Comparison of ENCODE assay signal across 1 cellular context in the genomic region with DNA sequence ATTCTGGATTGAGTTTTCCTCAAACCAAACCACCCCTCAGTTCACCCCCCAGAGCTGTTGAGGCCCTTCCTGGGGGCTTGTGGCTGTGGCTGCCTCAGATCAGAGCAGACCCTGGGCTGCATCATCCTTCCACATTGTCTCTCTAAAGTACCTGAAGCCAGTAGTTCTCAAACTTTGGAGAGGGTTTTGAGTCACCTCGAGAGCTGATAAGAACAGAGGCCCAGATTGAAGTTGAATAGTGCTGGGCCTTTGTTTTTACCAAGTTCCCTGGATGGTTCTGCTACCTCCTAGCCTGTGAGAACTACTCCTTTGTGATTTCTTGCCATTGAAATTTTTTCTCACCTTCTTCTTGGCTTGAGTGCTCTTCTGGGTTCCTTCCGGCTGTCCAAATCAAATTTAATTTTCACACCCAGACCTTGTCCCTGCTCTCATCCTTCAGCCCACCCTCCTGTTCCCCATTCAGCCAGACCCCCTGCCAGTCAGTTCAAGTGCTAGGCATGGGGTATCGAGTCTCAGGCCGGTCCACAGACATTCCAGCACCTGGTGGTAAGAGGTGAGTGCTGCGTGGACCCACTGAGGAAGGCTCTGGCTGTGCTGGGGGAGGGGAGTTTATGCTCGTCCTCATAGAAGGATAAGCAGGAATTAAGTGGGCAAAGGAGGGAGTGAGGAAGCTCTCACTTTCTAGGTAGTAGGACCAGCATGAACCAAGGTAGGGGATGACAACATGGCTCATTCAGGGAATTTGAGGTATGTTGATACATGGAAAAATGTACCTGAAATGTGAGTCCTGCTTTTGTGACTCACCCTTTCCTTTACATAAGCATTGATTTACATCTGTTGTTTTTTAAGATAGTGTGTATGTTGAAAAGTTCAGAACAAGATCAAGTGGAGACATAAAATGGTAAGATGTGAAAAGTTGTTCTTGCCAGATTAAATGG.
TF ChIP-seq lines count a peak whose summit lies in the region.

No MANE protein-coding gene starts in this region.

TF ChIP-seq in HCT116, 20 proteins besides CTCF, POLR2A, EP300 and RAD21 (continued from another document):
- TF ChIP-seq SIN3A (IDR thresholded peaks at IDR 0.05; ENCODE audit: low read depth) (no peak), CBX3 (IDR thresholded peaks at IDR 0.05; ENCODE audit: low read depth) (no peak), EZH2 (IDR thresholded peaks at IDR 0.05) (no peak), EZH2phosphoT487 (IDR thresholded peaks at IDR 0.05; ENCODE audit: borderline replicate concordance) (no peak)
- TF ChIP-seq, protein P1, sequence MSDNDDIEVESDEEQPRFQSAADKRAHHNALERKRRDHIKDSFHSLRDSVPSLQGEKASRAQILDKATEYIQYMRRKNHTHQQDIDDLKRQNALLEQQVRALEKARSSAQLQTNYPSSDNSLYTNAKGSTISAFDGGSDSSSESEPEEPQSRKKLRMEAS (IDR thresholded peaks at IDR 0.05), result no peak
- TF ChIP-seq, protein P2, sequence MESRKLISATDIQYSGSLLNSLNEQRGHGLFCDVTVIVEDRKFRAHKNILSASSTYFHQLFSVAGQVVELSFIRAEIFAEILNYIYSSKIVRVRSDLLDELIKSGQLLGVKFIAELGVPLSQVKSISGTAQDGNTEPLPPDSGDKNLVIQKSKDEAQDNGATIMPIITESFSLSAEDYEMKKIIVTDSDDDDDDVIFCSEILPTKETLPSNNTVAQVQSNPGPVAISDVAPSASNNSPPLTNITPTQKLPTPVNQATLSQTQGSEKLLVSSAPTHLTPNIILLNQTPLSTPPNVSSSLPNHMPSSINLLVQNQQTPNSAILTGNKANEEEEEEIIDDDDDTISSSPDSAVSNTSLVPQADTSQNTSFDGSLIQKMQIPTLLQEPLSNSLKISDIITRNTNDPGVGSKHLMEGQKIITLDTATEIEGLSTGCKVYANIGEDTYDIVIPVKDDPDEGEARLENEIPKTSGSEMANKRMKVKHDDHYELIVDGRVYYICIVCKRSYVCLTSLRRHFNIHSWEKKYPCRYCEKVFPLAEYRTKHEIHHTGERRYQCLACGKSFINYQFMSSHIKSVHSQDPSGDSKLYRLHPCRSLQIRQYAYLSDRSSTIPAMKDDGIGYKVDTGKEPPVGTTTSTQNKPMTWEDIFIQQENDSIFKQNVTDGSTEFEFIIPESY (IDR thresholded peaks at IDR 0.05; ENCODE audit: extremely low read depth, insufficient replicate concordance, low read length), result no peak
